In the genomic region with DNA sequence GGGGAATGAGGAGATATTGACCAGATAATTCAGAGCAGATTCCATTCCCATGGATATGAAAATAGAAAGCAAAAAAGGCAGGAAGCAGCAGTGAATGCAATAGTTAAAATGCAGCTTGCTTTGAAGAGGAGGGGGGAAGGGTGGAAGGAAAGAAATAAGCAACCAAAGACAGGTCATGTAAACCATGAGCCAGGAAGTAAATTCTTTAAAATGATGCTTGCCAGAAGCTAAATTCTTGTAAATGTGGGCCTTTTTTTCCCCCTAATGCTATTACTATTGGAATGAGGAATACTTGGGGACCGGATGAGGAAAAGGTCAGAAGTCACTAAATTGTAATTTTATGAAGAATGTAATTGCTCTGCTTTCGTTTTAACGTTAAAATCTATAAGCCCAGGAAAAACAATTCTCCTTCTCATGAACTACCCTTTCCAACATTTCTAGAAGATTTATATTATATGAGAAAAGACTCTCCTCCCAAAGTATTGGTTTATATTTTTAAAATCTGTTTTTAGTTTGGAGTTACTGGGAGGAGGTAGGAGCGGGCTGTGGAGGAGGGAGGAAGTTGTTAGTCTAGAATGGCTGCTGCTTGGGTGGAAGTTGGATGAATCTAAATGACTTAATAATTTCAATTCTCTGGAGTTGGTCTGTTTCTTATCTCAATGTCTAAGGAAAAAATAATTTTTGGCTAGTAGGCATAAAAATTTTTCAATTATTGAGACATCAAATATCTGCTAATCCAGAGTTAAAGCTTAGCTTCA, we compare ENCODE assay signal across 11 cellular contexts.
DNase-seq lines count a peak whose midpoint lies in the region; ATAC-seq, FAIRE-seq and TF ChIP-seq lines count a peak whose summit lies in the region.
"Had no signal": no experiment of that assay in that cellular context is flagged by ENCODE, and none has a peak within 500 bp of the region (broad histone marks: within the 10 kb centered on the region; RNA-seq: fewer than 3 reads in every experiment).

No MANE protein-coding gene starts in this region.

- DNase-seq in amniotic epithelial cell (ENCODE audit: low read depth) (peak; percentile 46), hepatic stellate cell (ENCODE audit: low spot score) (peak; percentile 33), skeletal muscle cell (ENCODE audit: low read depth) (peak; percentile 16), anterior cingulate cortex (lab: John Stamatoyannopoulos, UW) (no peak), NCI-H345 (lab: John Stamatoyannopoulos, UW) (no peak), H54 (ENCODE audit: insufficient read length, low spot score) (no peak)
- DNase-seq: activated CD4-positive, alpha-beta memory T cell treated with anti-CD3 and anti-CD28 coated beads, Interleukin-2, amount 10 ng/mL, durations not matched to agents 7 days and 5 days; mammary epithelial cell; NCI-H526 had no signal

- H3K9ac ChIP-seq in ES-I3 (ENCODE audit: low read depth, low read length): peak overlapping the region; percentile 19; the same call in 1 of the 2 replicates

- no peak overlapping the region for H3K4me3 ChIP-seq in skeletal muscle cell (ENCODE audit: low read depth, low read length)

- H3K4me1 ChIP-seq in ES-I3 (ENCODE audit: insufficient read depth, low read length): peaks cover 9% of the 10 kb centered on the region

- ATAC-seq in GM18867 (IDR thresholded peaks at IDR 0.05; ENCODE audit: unreplicated experiment): no peak

- H3K36me3 ChIP-seq in ES-I3 (ENCODE audit: insufficient read depth, low read length): no peaks in the 10 kb centered on the region

- no peaks in the 10 kb centered on the region for H3K9me3 ChIP-seq in ES-I3 (ENCODE audit: control insufficient read depth, insufficient read depth, low read length)

- FAIRE-seq in H54 (lab: Jason Lieb, UNC): no peak

- TF ChIP-seq POLR2A in H54 (IDR thresholded peaks at IDR 0.05; ENCODE audit: low read depth, low read length): no peak

Comparison
In these comparisons a context has a peak if more than half of its experiments do, and no peak if none do; other contexts are left out.
1. DNase-seq: peak in amniotic epithelial cell (single experiment), hepatic stellate cell (single experiment) and skeletal muscle cell (single experiment); none in anterior cingulate cortex (0 of 58), NCI-H345 (single experiment) and H54 (single experiment).